1 cellular context compared by ENCODE assay signal in genomic region chr11:58676563-58677135, GRCh38.
TF ChIP-seq lines count a peak whose summit lies in the region.

No MANE protein-coding gene starts in this region.

TF ChIP-seq in K562, 482 proteins besides CTCF, POLR2A, EP300 and RAD21:
- no peak for TF ChIP-seq NR2F6 (CRISPR knock-in tag; IDR thresholded peaks at IDR 0.05)
- no peak for TF ChIP-seq HOMEZ (CRISPR knock-in tag; IDR thresholded peaks at IDR 0.05)
- TF ChIP-seq GATA2 (CRISPR knock-in tag; IDR thresholded peaks at IDR 0.05): peak; percentile 64
- peak; percentile 99 for TF ChIP-seq DACH1 (IDR thresholded peaks at IDR 0.05; ENCODE audit: partially characterized antibody)
- TF ChIP-seq MTA1 (IDR thresholded peaks at IDR 0.05; ENCODE audit: borderline replicate concordance): peak; percentile 71; the same call in 1 of the 2 replicates
- peak; percentile 93 for TF ChIP-seq GATAD2B (IDR thresholded peaks at IDR 0.05; ENCODE audit: borderline replicate concordance)
- TF ChIP-seq PTRF (tag; IDR thresholded peaks at IDR 0.05): no peak
- TF ChIP-seq ZBTB2 (IDR thresholded peaks at IDR 0.05): peak; percentile 83
- 0 out of 4 replicates have a peak, but pooled peaks of 1 of the 2 experiments have one; percentile 21 for TF ChIP-seq TRIM24 (IDR thresholded peaks at IDR 0.05)
